ENCODE assay signal across 8 cellular contexts in genomic region chr5:119079436-119079921, GRCh38. TPM values are rescaled to one million over a fixed set of nuclear protein-coding genes. Genes with fewer than 3 reads are reported as not detected.
DNase-seq lines count a peak whose midpoint lies in the region; ATAC-seq, FAIRE-seq and TF ChIP-seq lines count a peak whose summit lies in the region.
"Not testable (repeated sequence)": the region's sequence is repeated elsewhere in the genome, so short reads cannot be mapped to it uniquely, and the experiment has no call there.

No MANE protein-coding gene starts in this region.

- H3K4me3 ChIP-seq in Loucy (ENCODE audit: low read length, poor library complexity, severe bottlenecking); mesenchymal stem cell (ENCODE audit: insufficient read depth in 1 of 2, low read depth in 1 of 2, low read length in 2 of 2): not testable (repeated sequence)
- H3K4me3 ChIP-seq in GM12878, result peak overlapping the region; percentile 47; the same call in 1 of the 2 replicates

- peaks cover 50% of the 10 kb centered on the region for H3K79me2 ChIP-seq in Loucy (ENCODE audit: insufficient read depth, low read length)
- peaks cover 94% of the 10 kb centered on the region for H3K79me2 ChIP-seq in GM12878 (ENCODE audit: control insufficient read depth, insufficient read depth, low read length)

- not testable (repeated sequence) for H3K9me3 ChIP-seq in Loucy (ENCODE audit: insufficient read depth, low read depth, low read length); GM12878 (replicated peaks; ENCODE audit: control insufficient read depth, insufficient read depth, low read length); mesenchymal stem cell (ENCODE audit: control insufficient read depth, low read length)

- H3K18ac ChIP-seq in mesenchymal stem cell (ENCODE audit: low read depth in 1 of 2, low read length in 2 of 2), result not testable (repeated sequence)

- TF ChIP-seq RAD21 in GM12878 (IDR thresholded peaks at IDR 0.05; ENCODE audit: insufficient read depth, low read depth, low read length), result not testable (repeated sequence)

- H3K14ac ChIP-seq in mesenchymal stem cell (ENCODE audit: low read length in 2 of 2), result not testable (repeated sequence)

- 50% methylated on average over 2 of the region's 2 CpGs for WGBS in GM12878 (ENCODE audit: insufficient coverage, insufficient replicate concordance, low lambda C conversion rate, missing lambda C conversion rate)
- WGBS in mesenchymal stem cell, result 79% methylated on average over 2 of the region's 2 CpGs

- H3K4ac ChIP-seq in mesenchymal stem cell (ENCODE audit: low read depth in 1 of 2, low read length in 2 of 2), result not testable (repeated sequence)

- not testable (repeated sequence) for H3K23ac ChIP-seq in mesenchymal stem cell (ENCODE audit: low read length in 2 of 2)

- not testable (repeated sequence) for H4K91ac ChIP-seq in mesenchymal stem cell (ENCODE audit: low read length)

- not testable (repeated sequence) for BruUV-seq in GM12878 (replicated peaks; lab: Mats Ljungman, UMichigan)

- not testable (repeated sequence) for H3K4me1 ChIP-seq in Loucy (ENCODE audit: insufficient read depth, low read length, poor library complexity, severe bottlenecking); mesenchymal stem cell (ENCODE audit: control insufficient read depth, insufficient read depth, low read depth, low read length)
- H3K4me1 ChIP-seq in GM12878 (ENCODE audit: control insufficient read depth, insufficient read depth, low read length), result peaks cover 33% of the 10 kb centered on the region

- not testable (repeated sequence) for TF ChIP-seq CTCF in Loucy (conservative IDR thresholded peaks at IDR 0.05; ENCODE audit: low read length); GM12878 (IDR thresholded peaks at IDR 0.05 in 2 of 3, conservative IDR thresholded peaks at IDR 0.05 in 1 of 3; ENCODE audit: control insufficient read depth in 2 of 3, extremely low read depth in 1 of 3, insufficient read depth in 1 of 3, low read depth in 3 of 3, low read length in 3 of 3)

- H2BK5ac ChIP-seq in mesenchymal stem cell (ENCODE audit: low read depth, low read length, poor library complexity, severe bottlenecking), result not testable (repeated sequence)

- POLR2A ChIA-PET in GM12878 (lab: Charles Lee), result interaction anchor here (0.7 to 1.8 kb wide), 3 partner anchors 9 to 58 kb away, joined by 3 to 7 read pairs (median 4); partner anchors contain the start of gene DMXL1

- TF ChIP-seq POLR2A in GM12878 (IDR thresholded peaks at IDR 0.05; ENCODE audit: low read depth, low read length), result not testable (repeated sequence)

- H2AK5ac ChIP-seq in mesenchymal stem cell (ENCODE audit: low read length, severe bottlenecking), result not testable (repeated sequence)

- not testable (repeated sequence) for H3K27me3 ChIP-seq in Loucy (ENCODE audit: insufficient read depth, low read length, poor library complexity, severe bottlenecking); GM12878 (replicated peaks in 1 of 2; ENCODE audit: control insufficient read depth in 2 of 2, insufficient read depth in 2 of 2, low read length in 1 of 2); mesenchymal stem cell (ENCODE audit: control insufficient read depth in 1 of 2, insufficient read depth in 1 of 2, low read length in 2 of 2)

- peak overlapping the region; percentile 45 for H3K4me3 Mint-ChIP-seq in stimulated activated effector memory CD8-positive, alpha-beta T cell treated with anti-CD3 and anti-CD28 coated beads, Interleukin-12 subunit alpha, Interleukin-12 subunit beta, amount 100 ng/mL, for 72 hours

- not testable (repeated sequence) for TF ChIP-seq EP300 in GM12878 (IDR thresholded peaks at IDR 0.05; ENCODE audit: borderline replicate concordance in 1 of 2, control insufficient read depth in 1 of 2, low read depth in 2 of 2, low read length in 2 of 2)

- H3K4me2 ChIP-seq in Loucy (ENCODE audit: low read depth, low read length, poor library complexity, severe bottlenecking) (peak overlapping the region; percentile 40), GM12878 (ENCODE audit: control insufficient read depth, insufficient read depth) (peak overlapping the region; percentile 56)
- not testable (repeated sequence) for H3K4me2 ChIP-seq in mesenchymal stem cell (ENCODE audit: low read length, poor library complexity, severe bottlenecking)

- H2BK15ac ChIP-seq in mesenchymal stem cell (ENCODE audit: low read depth, poor library complexity, severe bottlenecking), result not testable (repeated sequence)

- not testable (repeated sequence) for H2AFZ ChIP-seq in Loucy (ENCODE audit: low read length); GM12878 (ENCODE audit: control insufficient read depth, low read depth, low read length); mesenchymal stem cell (ENCODE audit: low read depth, low read length)

- in situ Hi-C loops in GM12878 (cut with MboI), result loop anchor here (5.0 kb wide), 1 partner anchor 333 kb away; no protein-coding TSS in a partner anchor

- not testable (repeated sequence) for H3K9me3 Mint-ChIP-seq in stimulated activated effector memory CD8-positive, alpha-beta T cell treated with anti-CD3 and anti-CD28 coated beads, Interleukin-12 subunit alpha, Interleukin-12 subunit beta, amount 100 ng/mL, for 72 hours

- not testable (repeated sequence) for H3K9ac ChIP-seq in Loucy (ENCODE audit: low read depth, low read length, poor library complexity, severe bottlenecking); GM12878 (ENCODE audit: control insufficient read depth, insufficient read depth, low read length)
- peak overlapping the region; percentile 40 for H3K9ac ChIP-seq in mesenchymal stem cell (ENCODE audit: low read length)

- RAD21 ChIA-PET in GM12878 (lab: Charles Lee; ENCODE audit: unreplicated experiment), result interaction anchor here (0.6 to 1.6 kb wide), 4 partner anchors 9 to 141 kb away, joined by 3 to 6 read pairs (median 6); partner anchors contain the start of gene DMXL1

- peak; percentile 92 for FAIRE-seq in GM12878 (lab: Jason Lieb, UNC)

- H3K4me1 Mint-ChIP-seq in stimulated activated effector memory CD8-positive, alpha-beta T cell treated with anti-CD3 and anti-CD28 coated beads, Interleukin-12 subunit alpha, Interleukin-12 subunit beta, amount 100 ng/mL, for 72 hours, result peaks cover 39% of the 10 kb centered on the region

- H3K36me3 Mint-ChIP-seq in stimulated activated effector memory CD8-positive, alpha-beta T cell treated with anti-CD3 and anti-CD28 coated beads, Interleukin-12 subunit alpha, Interleukin-12 subunit beta, amount 100 ng/mL, for 72 hours, result not testable (repeated sequence)

- intact Hi-C loops in GM12878 (cut with micrococcal nuclease; ENCODE audit: unreplicated experiment), result loop anchor here (10.0 kb wide), 1 partner anchor 355 kb away; no protein-coding TSS in a partner anchor

- peak; percentile 37 for ATAC-seq in GM18499 (IDR thresholded peaks at IDR 0.05; ENCODE audit: insufficient read depth, unreplicated experiment)
- peak; percentile 32 for ATAC-seq in GM21576 (IDR thresholded peaks at IDR 0.05; ENCODE audit: unreplicated experiment)
- peak; percentile 38 for ATAC-seq in HG03095 (IDR thresholded peaks at IDR 0.05; ENCODE audit: unreplicated experiment)
- ATAC-seq in GM12878, result peak; percentile 55
- peak; percentile 98 for ATAC-seq in stimulated activated effector memory CD8-positive, alpha-beta T cell treated with anti-CD3 and anti-CD28 coated beads, Interleukin-12 subunit alpha, Interleukin-12 subunit beta, amount 100 ng/mL, for 72 hours

- not testable (repeated sequence) for H4K8ac ChIP-seq in mesenchymal stem cell (ENCODE audit: low read length)

- DNase-seq in activated CD4-positive, alpha-beta T cell treated with anti-CD3 and anti-CD28 coated beads, Interleukin-2, amount 50 U/mL, for 48 hours, result peak; percentile 39 to 46
- DNase-seq in GM12878 (ENCODE audit: low read depth, low spot score); mesenchymal stem cell: not testable (repeated sequence)
- peak in 1 of 2 donors; percentile 56 for DNase-seq in stimulated activated effector memory CD8-positive, alpha-beta T cell treated with anti-CD3 and anti-CD28 coated beads, Interleukin-12 subunit alpha, Interleukin-12 subunit beta, amount 100 ng/mL, for 72 hours (ENCODE audit: low spot score in 2 of 2)

- H3F3A ChIP-seq in Loucy (ENCODE audit: low read depth), result not testable (repeated sequence)

- SMC1A ChIA-PET in GM12878 (lab: Charles Lee; ENCODE audit: uncharacterized antibody, unreplicated experiment), result interaction anchor here (0.8 to 3.7 kb wide), 14 partner anchors 8 to 320 kb away, joined by 3 to 19 read pairs (median 3); partner anchors contain the start of gene DMXL1

- not testable (repeated sequence) for H4K20me1 ChIP-seq in Loucy (ENCODE audit: insufficient read depth, low read length, poor library complexity, severe bottlenecking); GM12878 (ENCODE audit: control insufficient read depth, insufficient read depth)

- peak overlapping the region; percentile 70 for H3K27ac ChIP-seq in GM12878 (ENCODE audit: control insufficient read depth, insufficient read depth)
- not testable (repeated sequence) for H3K27ac ChIP-seq in mesenchymal stem cell (ENCODE audit: low read length, poor library complexity, severe bottlenecking)

- H2BK120ac ChIP-seq in mesenchymal stem cell (ENCODE audit: low read depth, low read length), result not testable (repeated sequence)

- peaks cover 30% of the 10 kb centered on the region for H3K79me1 ChIP-seq in mesenchymal stem cell (replicated peaks; ENCODE audit: low read length, poor library complexity, severe bottlenecking)

- H3K9me2 ChIP-seq in Loucy (replicated peaks; ENCODE audit: low read depth, low read length), result not testable (repeated sequence)

- H2BK12ac ChIP-seq in mesenchymal stem cell (ENCODE audit: low read length in 2 of 2), result not testable (repeated sequence)

- CTCF ChIA-PET in GM12878 (lab: Yijun Ruan, JAX), result interaction anchor here (0.9 to 2.6 kb wide), 5 partner anchors 23 to 355 kb away, joined by 3 to 10 read pairs (median 3); no protein-coding TSS in a partner anchor

- H3K36me3 ChIP-seq in Loucy (ENCODE audit: insufficient read depth, low read length); GM12878 (ENCODE audit: control insufficient read depth in 2 of 2, insufficient read depth in 2 of 2, low read length in 1 of 2); mesenchymal stem cell (ENCODE audit: control insufficient read depth in 1 of 2, insufficient read depth in 2 of 2, low read depth in 1 of 2, low read length in 2 of 2): not testable (repeated sequence)

- peak overlapping the region; percentile 43 for H3K27ac Mint-ChIP-seq in stimulated activated effector memory CD8-positive, alpha-beta T cell treated with anti-CD3 and anti-CD28 coated beads, Interleukin-12 subunit alpha, Interleukin-12 subunit beta, amount 100 ng/mL, for 72 hours

RNA-seq across cellular contexts. Expression of gene DMXL1, which starts 8.6 kb away (rescaled TPM):
- total RNA-seq in GM12878 (2013; cell fraction: nucleolus; rRNA removed), result 353 and 379 TPM in 2 replicates
- 52.8 and 60.0 TPM in 2 replicates for total RNA-seq in GM12878 (2014; rRNA removed)
- 67.7 and 68.4 TPM in 2 replicates for total RNA-seq in GM12878 (2014; rRNA removed; fragmentation: Illumina TruSeq; extraction: Trizol)
- 45.7 and 49.2 TPM in 2 replicates for total RNA-seq in GM12878 (2021)
- 11.7 TPM for polyA plus RNA-seq in GM12878 (2011; ENCODE audit: low read depth)
- 34.2 and 51.2 TPM in 2 replicates for polyA plus RNA-seq in GM12878 (2011; rRNA removed)
- 8.6 and 10.3 TPM in 2 replicates for polyA plus RNA-seq in GM12878 (2011; cell fraction: cytosol; rRNA removed)
- polyA plus RNA-seq in GM12878 (2011; cell fraction: nucleus; rRNA removed), result 27.8 and 34.6 TPM in 2 replicates
- polyA plus RNA-seq in GM12878 (2012), result 24.8 and 28.3 TPM in 2 replicates
- 37.1 and 73.0 TPM in 2 replicates for polyA plus RNA-seq in GM12878 (2014; fragmentation: Illumina TruSeq; extraction: Trizol)
- 10 to 100 TPM in 1 of 2 experiments, 1 to 10 TPM in 1; 9.1 to 11.0 TPM for polyA plus RNA-seq in GM12878 (2014; fragmentation: Nextera tagmentation; extraction: Ambion mirVana)
- 23.6 and 34.1 TPM in 2 replicates for polyA plus RNA-seq in GM12878 (2014; rRNA removed)
- polyA plus RNA-seq in GM12878 (2016; fragmentation: Nextera tagmentation; extraction: Ambion mirVana), result 10 to 100 TPM; 27.7 to 29.6 TPM
- 50.9 and 75.0 TPM in 2 replicates for polyA minus RNA-seq in GM12878 (2011; rRNA and poly(A)+ RNA removed)
- 16.4 and 17.1 TPM in 2 replicates for polyA minus RNA-seq in GM12878 (2011; cell fraction: cytosol; rRNA and poly(A)+ RNA removed)
- polyA minus RNA-seq in GM12878 (2011; cell fraction: nucleus; rRNA and poly(A)+ RNA removed), result 73.7 and 94.3 TPM in 2 replicates
- polyA plus RNA-seq in mesenchymal stem cell (2013, experiment 1 of 2), result 10.4 TPM
- 10.3 TPM for polyA plus RNA-seq in mesenchymal stem cell (2013, experiment 2 of 2)

Comparison
In these comparisons a context has a peak if more than half of its experiments do, and no peak if none do; other contexts are left out.
1. ATAC-seq: peak in every context shown above with its lines; median percentile 98 in stimulated activated effector memory CD8-positive, alpha-beta T cell treated with anti-CD3 and anti-CD28 coated beads, Interleukin-12 subunit alpha, Interleukin-12 subunit beta, amount 100 ng/mL, for 72 hours; 55 in GM12878; 38 in HG03095; 37 in GM18499; 32 in GM21576.